In the genomic region with DNA sequence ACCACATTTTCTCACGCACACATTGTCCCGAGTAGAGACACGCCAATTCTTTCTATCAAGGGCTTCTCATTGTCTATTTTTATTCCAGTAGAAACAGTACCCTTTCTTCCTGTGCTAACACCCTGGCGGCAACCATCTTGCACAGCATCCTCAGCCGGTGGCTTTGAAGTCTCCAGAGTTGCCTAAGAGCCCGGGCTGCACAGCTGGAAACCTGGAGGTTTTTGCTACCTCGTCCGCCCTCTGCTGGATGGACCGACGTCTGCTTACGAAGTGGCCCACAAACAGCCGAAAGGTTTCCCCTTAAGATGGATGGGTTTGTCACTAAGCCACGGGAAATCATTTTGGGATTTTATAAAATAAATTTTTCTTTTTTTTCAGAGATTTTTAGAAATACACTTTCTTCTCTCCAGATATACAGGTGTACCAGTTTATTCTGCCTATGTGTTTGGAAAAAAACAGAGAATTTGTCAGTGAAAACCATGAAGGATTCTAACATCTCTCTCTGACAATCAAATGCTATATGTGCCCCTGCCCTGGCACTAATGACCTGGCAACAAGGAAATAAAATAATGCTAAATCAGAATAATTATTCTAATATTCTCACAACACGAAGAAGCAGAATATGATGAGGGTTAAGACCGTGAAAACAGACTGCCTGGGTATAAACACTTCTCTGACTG, we compare ENCODE assay signal across 1 cellular context.
TF ChIP-seq lines count a peak whose summit lies in the region.

No MANE protein-coding gene starts in this region.

TF ChIP-seq in GM23338, 12 proteins besides CTCF, POLR2A, EP300 and RAD21 (continued from another document):
- TF ChIP-seq, protein P1, sequence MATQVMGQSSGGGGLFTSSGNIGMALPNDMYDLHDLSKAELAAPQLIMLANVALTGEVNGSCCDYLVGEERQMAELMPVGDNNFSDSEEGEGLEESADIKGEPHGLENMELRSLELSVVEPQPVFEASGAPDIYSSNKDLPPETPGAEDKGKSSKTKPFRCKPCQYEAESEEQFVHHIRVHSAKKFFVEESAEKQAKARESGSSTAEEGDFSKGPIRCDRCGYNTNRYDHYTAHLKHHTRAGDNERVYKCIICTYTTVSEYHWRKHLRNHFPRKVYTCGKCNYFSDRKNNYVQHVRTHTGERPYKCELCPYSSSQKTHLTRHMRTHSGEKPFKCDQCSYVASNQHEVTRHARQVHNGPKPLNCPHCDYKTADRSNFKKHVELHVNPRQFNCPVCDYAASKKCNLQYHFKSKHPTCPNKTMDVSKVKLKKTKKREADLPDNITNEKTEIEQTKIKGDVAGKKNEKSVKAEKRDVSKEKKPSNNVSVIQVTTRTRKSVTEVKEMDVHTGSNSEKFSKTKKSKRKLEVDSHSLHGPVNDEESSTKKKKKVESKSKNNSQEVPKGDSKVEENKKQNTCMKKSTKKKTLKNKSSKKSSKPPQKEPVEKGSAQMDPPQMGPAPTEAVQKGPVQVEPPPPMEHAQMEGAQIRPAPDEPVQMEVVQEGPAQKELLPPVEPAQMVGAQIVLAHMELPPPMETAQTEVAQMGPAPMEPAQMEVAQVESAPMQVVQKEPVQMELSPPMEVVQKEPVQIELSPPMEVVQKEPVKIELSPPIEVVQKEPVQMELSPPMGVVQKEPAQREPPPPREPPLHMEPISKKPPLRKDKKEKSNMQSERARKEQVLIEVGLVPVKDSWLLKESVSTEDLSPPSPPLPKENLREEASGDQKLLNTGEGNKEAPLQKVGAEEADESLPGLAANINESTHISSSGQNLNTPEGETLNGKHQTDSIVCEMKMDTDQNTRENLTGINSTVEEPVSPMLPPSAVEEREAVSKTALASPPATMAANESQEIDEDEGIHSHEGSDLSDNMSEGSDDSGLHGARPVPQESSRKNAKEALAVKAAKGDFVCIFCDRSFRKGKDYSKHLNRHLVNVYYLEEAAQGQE (IDR thresholded peaks at IDR 0.05; ENCODE audit: unreplicated experiment), result no peak
- TF ChIP-seq POLR2AphosphoS5 (IDR thresholded peaks at IDR 0.05; ENCODE audit: low read depth), result no peak
